Comparison of ENCODE assay signal across 8 cellular contexts in genomic region chrX:2627272-2627867, GRCh38.
DNase-seq lines count a peak whose midpoint lies in the region; ATAC-seq lines count a peak whose summit lies in the region.

No MANE protein-coding gene starts in this region.

- peak overlapping the region; percentile 56 for H3K27ac Mint-ChIP-seq in activated CD8-positive, alpha-beta T cell treated with anti-CD3 and anti-CD28 coated beads, Interleukin-2, amount 10 ng/mL, durations not matched to agents 7 days and 5 days

- intact Hi-C loops in left cardiac atrium (cut with DNase I) (no loop called here), posterior cingulate gyrus (cut with DNase I) (no loop called here)

- POLR2A ChIA-PET in activated CD8-positive, alpha-beta T cell treated with anti-CD3 and anti-CD28 coated beads, Interleukin-2, amount 10 ng/mL, durations not matched to agents 7 days and 5 days (lab: Charles Lee), result no interaction called here

- ATAC-seq in GM18907 (IDR thresholded peaks at IDR 0.05; ENCODE audit: unreplicated experiment), result peak; percentile 84
- peak; percentile 61 for ATAC-seq in HG03457 (IDR thresholded peaks at IDR 0.05; ENCODE audit: unreplicated experiment)
- peak; percentile 62 for ATAC-seq in activated CD8-positive, alpha-beta T cell treated with anti-CD3 and anti-CD28 coated beads, Interleukin-2, amount 10 ng/mL, durations not matched to agents 7 days and 5 days
- ATAC-seq in left cardiac atrium, result peak; percentile 38 to 54
- no peak for ATAC-seq in HG03045 (IDR thresholded peaks at IDR 0.05; ENCODE audit: unreplicated experiment)

- CTCF ChIA-PET in activated CD8-positive, alpha-beta T cell treated with anti-CD3 and anti-CD28 coated beads, Interleukin-2, amount 10 ng/mL, durations not matched to agents 7 days and 5 days (lab: Charles Lee), result no interaction called here

- H3K9me3 Mint-ChIP-seq in activated CD8-positive, alpha-beta T cell treated with anti-CD3 and anti-CD28 coated beads, Interleukin-2, amount 10 ng/mL, durations not matched to agents 7 days and 5 days (ENCODE audit: insufficient read depth), result peaks cover 35% of the 10 kb centered on the region

- peaks cover 90% of the 10 kb centered on the region for H3K36me3 Mint-ChIP-seq in activated CD8-positive, alpha-beta T cell treated with anti-CD3 and anti-CD28 coated beads, Interleukin-2, amount 10 ng/mL, durations not matched to agents 7 days and 5 days (ENCODE audit: low read depth)

- peaks cover 52% of the 10 kb centered on the region for H3K4me1 Mint-ChIP-seq in activated CD8-positive, alpha-beta T cell treated with anti-CD3 and anti-CD28 coated beads, Interleukin-2, amount 10 ng/mL, durations not matched to agents 7 days and 5 days (ENCODE audit: low read depth)

- DNase-seq in 8988T, result peak; percentile 27
- DNase-seq in activated CD8-positive, alpha-beta T cell treated with anti-CD3 and anti-CD28 coated beads, Interleukin-2, amount 10 ng/mL, durations not matched to agents 7 days and 5 days, result peak; percentile 69
- no peak for DNase-seq in left cardiac atrium
- DNase-seq in stimulated activated CD4-positive, alpha-beta T cell treated with anti-CD3 and anti-CD28 coated beads, Interleukin-4, amount 100 ng/mL, for 1 hour, result peak; percentile 34
- no peak for DNase-seq in posterior cingulate gyrus

- H3K27me3 Mint-ChIP-seq in activated CD8-positive, alpha-beta T cell treated with anti-CD3 and anti-CD28 coated beads, Interleukin-2, amount 10 ng/mL, durations not matched to agents 7 days and 5 days (ENCODE audit: low read depth), result no peaks in the 10 kb centered on the region

- no peak overlapping the region for H3K4me3 Mint-ChIP-seq in activated CD8-positive, alpha-beta T cell treated with anti-CD3 and anti-CD28 coated beads, Interleukin-2, amount 10 ng/mL, durations not matched to agents 7 days and 5 days

Comparison
In these comparisons a context has a peak if more than half of its experiments do, and no peak if none do; other contexts are left out.
1. DNase-seq: peak in 8988T (single experiment), activated CD8-positive, alpha-beta T cell treated with anti-CD3 and anti-CD28 coated beads, Interleukin-2, amount 10 ng/mL, durations not matched to agents 7 days and 5 days (single experiment) and stimulated activated CD4-positive, alpha-beta T cell treated with anti-CD3 and anti-CD28 coated beads, Interleukin-4, amount 100 ng/mL, for 1 hour (single experiment); none in left cardiac atrium (single experiment) and posterior cingulate gyrus (0 of 10).